25 cellular contexts compared by ENCODE assay signal in genomic region chr19:29001922-29002247, GRCh38.
A peak's percentile ranks its signal among the peaks of the same experiment; 100 is the strongest.
DNase-seq lines count a peak whose midpoint lies in the region; ATAC-seq and TF ChIP-seq lines count a peak whose summit lies in the region.
"Had no signal": no experiment of that assay in that cellular context is flagged by ENCODE, and none has a peak within 500 bp of the region (broad histone marks: within the 10 kb centered on the region; RNA-seq: fewer than 3 reads in every experiment).

No MANE protein-coding gene starts in this region.

- H3K4me1 Mint-ChIP-seq in activated T-helper 17 cell treated with anti-CD3 and anti-CD28 coated beads, Interleukin-2, amount 50 U/mL, for 72 hours, result no peaks in the 10 kb centered on the region
- H3K4me1 Mint-ChIP-seq: activated naive CD8-positive, alpha-beta T cell treated with anti-CD3 and anti-CD28 coated beads for 36 hours; B cell had no signal

- peaks cover 5% of the 10 kb centered on the region for H3K27me3 Mint-ChIP-seq in activated T-helper 17 cell treated with anti-CD3 and anti-CD28 coated beads, Interleukin-2, amount 50 U/mL, for 72 hours
- H3K27me3 Mint-ChIP-seq: B cell had no signal

- H2AFZ ChIP-seq in parathyroid adenoma, result peak overlapping the region; percentile 18

- TF ChIP-seq CTCF in parathyroid adenoma (IDR thresholded peaks at IDR 0.05) (no peak), coronary artery (IDR thresholded peaks at IDR 0.05) (no peak)

- ATAC-seq in HG03025 (IDR thresholded peaks at IDR 0.05; ENCODE audit: low FRiP score, unreplicated experiment), result no peak
- ATAC-seq in activated T-helper 17 cell treated with anti-CD3 and anti-CD28 coated beads, Interleukin-2, amount 50 U/mL, for 72 hours (replicated peaks), result no peak
- ATAC-seq: activated CD8-positive, alpha-beta T cell treated with anti-CD3 and anti-CD28 coated beads for 36 hours; K562; lower lobe of right lung; stimulated activated naive CD8-positive, alpha-beta T cell treated with anti-CD3 and anti-CD28 coated beads, Interleukin-15, Interleukin-2, amounts not matched to agents 100 U/mL and 50 U/mL, for 24 hours had no signal

- H3K9me3 ChIP-seq in BLaER1 (peaks cover 18% of the 10 kb centered on the region), adipocyte (ENCODE audit: control insufficient read depth, low read length) (peaks cover 5% of the 10 kb centered on the region), parathyroid adenoma (ENCODE audit: control insufficient read depth, low read length) (no peaks in the 10 kb centered on the region)
- H3K9me3 ChIP-seq: ascending aorta, HAP-1, MG63 had no signal

- H3K4me1 ChIP-seq in BLaER1 (peaks cover 59% of the 10 kb centered on the region), adipocyte (ENCODE audit: control insufficient read depth, insufficient read depth, low read length) (peaks cover 12% of the 10 kb centered on the region), parathyroid adenoma (peaks cover 31% of the 10 kb centered on the region)
- H3K4me1 ChIP-seq: ascending aorta, HAP-1, lower lobe of right lung, tibial artery had no signal

- H3K27me3 ChIP-seq in BLaER1 (no peaks in the 10 kb centered on the region), adipocyte (replicated peaks; ENCODE audit: control insufficient read depth, insufficient read depth, low read length) (no peaks in the 10 kb centered on the region), parathyroid adenoma (ENCODE audit: control insufficient read depth, insufficient read depth, low read length) (no peaks in the 10 kb centered on the region)
- H3K27me3 ChIP-seq: ascending aorta, MG63 had no signal

- H3K9me3 Mint-ChIP-seq in activated T-helper 17 cell treated with anti-CD3 and anti-CD28 coated beads, Interleukin-2, amount 50 U/mL, for 72 hours, result peaks cover 14% of the 10 kb centered on the region
- H3K9me3 Mint-ChIP-seq: activated CD8-positive, alpha-beta T cell treated with anti-CD3 and anti-CD28 coated beads for 36 hours had no signal

- H3K36me3 Mint-ChIP-seq in activated T-helper 17 cell treated with anti-CD3 and anti-CD28 coated beads, Interleukin-2, amount 50 U/mL, for 72 hours (ENCODE audit: low read depth), result no peaks in the 10 kb centered on the region
- H3K36me3 Mint-ChIP-seq: activated naive CD8-positive, alpha-beta T cell treated with anti-CD3 and anti-CD28 coated beads for 36 hours had no signal

- H3K27ac Mint-ChIP-seq in activated T-helper 17 cell treated with anti-CD3 and anti-CD28 coated beads, Interleukin-2, amount 50 U/mL, for 72 hours, result no peak overlapping the region
- H3K27ac Mint-ChIP-seq: activated CD8-positive, alpha-beta T cell treated with anti-CD3 and anti-CD28 coated beads for 36 hours; activated naive CD8-positive, alpha-beta T cell treated with anti-CD3 and anti-CD28 coated beads for 36 hours; B cell had no signal

- no peaks in the 10 kb centered on the region for H3K79me2 ChIP-seq in parathyroid adenoma

- no peak overlapping the region for H3K4me3 ChIP-seq in BLaER1
- peak overlapping the region; percentile 36 for H3K4me3 ChIP-seq in adipocyte (ENCODE audit: low read length)
- H3K4me3 ChIP-seq in parathyroid adenoma (ENCODE audit: low read depth, low read length), result no peak overlapping the region
- H3K4me3 ChIP-seq in coronary artery, result no peak overlapping the region
- H3K4me3 ChIP-seq: ascending aorta, HAP-1, K562, lower lobe of right lung, MG63, tibial artery had no signal

- no peaks in the 10 kb centered on the region for H3K36me3 ChIP-seq in BLaER1
- no peaks in the 10 kb centered on the region for H3K36me3 ChIP-seq in adipocyte (ENCODE audit: control insufficient read depth, insufficient read depth, low read length, severe bottlenecking)
- H3K36me3 ChIP-seq in parathyroid adenoma (ENCODE audit: control insufficient read depth, insufficient read depth, low read length), result no peaks in the 10 kb centered on the region
- H3K36me3 ChIP-seq: ascending aorta, HAP-1, lower lobe of right lung, MG63, tibial artery had no signal

- H3K4me2 ChIP-seq in BLaER1, result peak overlapping the region; percentile 50
- no peak overlapping the region for H3K4me2 ChIP-seq in parathyroid adenoma (ENCODE audit: low read length)

- H3K9ac ChIP-seq in BLaER1 (0 out of 2 replicates have a peak overlapping the region, but pooled peaks have one; percentile 43), adipocyte (ENCODE audit: low read length) (peak overlapping the region; percentile 15), parathyroid adenoma (no peak overlapping the region)

- no peak overlapping the region for H3K4me3 Mint-ChIP-seq in activated T-helper 17 cell treated with anti-CD3 and anti-CD28 coated beads, Interleukin-2, amount 50 U/mL, for 72 hours
- H3K4me3 Mint-ChIP-seq: activated CD8-positive, alpha-beta T cell treated with anti-CD3 and anti-CD28 coated beads for 36 hours; activated naive CD8-positive, alpha-beta T cell treated with anti-CD3 and anti-CD28 coated beads for 36 hours; B cell; neural crest cell had no signal

- H4K20me1 ChIP-seq in BLaER1, result no peaks in the 10 kb centered on the region

- DNase-seq in adipocyte (ENCODE audit: low read depth) (no peak), inferior parietal cortex (ENCODE audit: extremely low spot score) (peak; percentile 65), coronary artery (ENCODE audit: low spot score) (no peak), NCI-H345 (lab: John Stamatoyannopoulos, UW) (no peak)
- DNase-seq: activated CD4-positive, alpha-beta T cell treated with anti-CD3 and anti-CD28 coated beads for 1 hour; activated CD8-positive, alpha-beta T cell treated with anti-CD3 and anti-CD28 coated beads for 36 hours; activated effector memory CD4-positive, alpha-beta T cell treated with anti-CD3 and anti-CD28 coated beads, Interleukin-2, amount 50 U/mL, for 16 hours; activated naive CD8-positive, alpha-beta T cell treated with anti-CD3 and anti-CD28 coated beads for 36 hours; DMS153; lower lobe of right lung; MG63; NCI-H1436; NCI-H446; RPMI8226; stimulated activated naive CD8-positive, alpha-beta T cell treated with anti-CD3 and anti-CD28 coated beads, Interleukin-15, Interleukin-2, amounts not matched to agents 100 U/mL and 50 U/mL, for 24 hours had no signal

- 0 out of 2 replicates have a peak overlapping the region, but pooled peaks have one; percentile 54 for H3K27ac ChIP-seq in BLaER1
- peak overlapping the region; percentile 82 for H3K27ac ChIP-seq in parathyroid adenoma
- no peak overlapping the region for H3K27ac ChIP-seq in coronary artery
- H3K27ac ChIP-seq: ascending aorta, lower lobe of right lung, tibial artery had no signal

Comparison
In these comparisons a context has a peak if more than half of its experiments do, and no peak if none do; other contexts are left out.
1. H3K27ac ChIP-seq: peak in BLaER1 (single experiment) and parathyroid adenoma (single experiment); none in coronary artery (0 of 2).